8 cellular contexts compared by ENCODE assay signal in genomic region chr6:111870751-111871064, GRCh38. TPM values are rescaled to one million over a fixed set of nuclear protein-coding genes. Genes with fewer than 3 reads are reported as not detected.
DNase-seq lines count a peak whose midpoint lies in the region; ATAC-seq and TF ChIP-seq lines count a peak whose summit lies in the region.

No MANE protein-coding gene starts in this region.

- H3K4me1 Mint-ChIP-seq in naive B cell = peaks cover 46 to 51% (median 49%) of the 10 kb centered on the region in 3 donors

- H3K27me3 ChIP-seq in BE2C (no peaks in the 10 kb centered on the region), HUES64 (ENCODE audit: insufficient read depth, low read length) (peaks cover 5% of the 10 kb centered on the region; the same call in 1 of the 2 replicates), body of pancreas (peaks cover 3 to 10% of the 10 kb centered on the region in 2 donors)

- no peaks in the 10 kb centered on the region; the same call in 1 of the 2 replicates for H3K36me3 ChIP-seq in BE2C
- H3K36me3 ChIP-seq in HUES64 (ENCODE audit: insufficient read depth, low read length) = no peaks in the 10 kb centered on the region
- H3K36me3 ChIP-seq in body of pancreas (replicated peaks in 1 of 2; ENCODE audit: insufficient read depth in 1 of 2, low read depth in 2 of 2) = no peaks in the 10 kb centered on the region

- TF ChIP-seq CTCF in BE2C (IDR thresholded peaks at IDR 0.05; ENCODE audit: low read depth, low read length) (no peak), body of pancreas (IDR thresholded peaks at IDR 0.05) (no peak)

- no peak for TF ChIP-seq POLR2A in body of pancreas (IDR thresholded peaks at IDR 0.05)

- H3K27me3 Mint-ChIP-seq in naive B cell = no peaks in the 10 kb centered on the region

- H3K4me3 ChIP-seq in BE2C (ENCODE audit: low read depth, low read length) = peak overlapping the region; percentile 87
- H3K4me3 ChIP-seq in HUES64 (ENCODE audit: low read length) = peak overlapping the region; percentile 63; the same call in 1 of the 2 replicates
- H3K4me3 ChIP-seq in body of pancreas = no peak overlapping the region

- H3K4me3 Mint-ChIP-seq in naive B cell = peak overlapping the region in 5 of 8 donors; percentile 87 to 99 (median 95)

- DNase-seq in BE2C (no peak), body of pancreas (no peak), naive B cell (no peak), NCI-H2196 treated with DMSO at 0.1 percent for 48 hours (lab: John Stamatoyannopoulos, UW; ENCODE audit: unreplicated experiment) (no peak), OCI-M1 (lab: John Stamatoyannopoulos, UW) (no peak), NCI-H187 (lab: John Stamatoyannopoulos, UW) (no peak)
- no peak for DNase-seq in activated CD8-positive, alpha-beta memory T cell treated with anti-CD3 and anti-CD28 coated beads, Interleukin-2, amount 50 U/mL, for 48 hours

- intact Hi-C loops in body of pancreas (cut with DNase I) = loop anchor here (10.0 kb wide), 1 partner anchor 156 kb away; no protein-coding TSS in a partner anchor

- H3K27ac Mint-ChIP-seq in naive B cell = peak overlapping the region in 3 of 6 donors; percentile 19 to 92 (median 84)

- H3K9me3 Mint-ChIP-seq in naive B cell = peaks cover 0 to 1% (median 0%) of the 10 kb centered on the region in 7 donors

- no peak for ATAC-seq in body of pancreas
- ATAC-seq in naive B cell (ENCODE audit: low read depth in 2 of 2) = no peak

- 85% methylated on average over 2 of the region's 4 CpGs for WGBS in HUES64
- 8% methylated on average over 4 of the region's 4 CpGs for WGBS in body of pancreas, 2 donors

- H3K27ac ChIP-seq in HUES64 (ENCODE audit: low read depth, low read length) = no peak overlapping the region
- H3K27ac ChIP-seq in body of pancreas = peak overlapping the region in 3 of 4 donors; percentile 7 to 47 (median 36)

- H3K36me3 Mint-ChIP-seq in naive B cell = no peaks in the 10 kb centered on the region

- peaks cover 9% of the 10 kb centered on the region for H3K4me1 ChIP-seq in BE2C
- peaks cover 49% of the 10 kb centered on the region for H3K4me1 ChIP-seq in HUES64 (ENCODE audit: insufficient read depth, low read length)
- peaks cover 29% of the 10 kb centered on the region for H3K4me1 ChIP-seq in body of pancreas

- H3K9me3 ChIP-seq in BE2C = no peaks in the 10 kb centered on the region
- H3K9me3 ChIP-seq in HUES64 (ENCODE audit: insufficient read depth, low read depth, low read length) = no peaks in the 10 kb centered on the region
- H3K9me3 ChIP-seq in body of pancreas = no peaks in the 10 kb centered on the region

- no peak overlapping the region for H3K9ac ChIP-seq in HUES64 (ENCODE audit: low read depth, low read length)

RNA-seq across cellular contexts. Expression of gene FYN, which starts 2.5 kb away (rescaled TPM):
- polyA plus RNA-seq in BE2C (2012; ENCODE audit: insufficient read depth, insufficient read length, low read depth) = 221 TPM
- 68.1 TPM for polyA plus RNA-seq in HUES64 (2013, experiment 1 of 2)
- polyA plus RNA-seq in HUES64 (2013, experiment 2 of 2) = 68.6 TPM
- total RNA-seq in body of pancreas = 10 to 100 TPM; 25.7 to 83.1 TPM
- 10 to 100 TPM; 53.1 to 94.5 (median 78.7) TPM for polyA plus RNA-seq in naive B cell (ENCODE audit: low read depth in 6 of 6)

Comparison
In these comparisons a context has a peak if more than half of its experiments do, and no peak if none do; other contexts are left out.
1. H3K4me3 ChIP-seq: peak in BE2C (single experiment) and HUES64 (single experiment); none in body of pancreas (0 of 2).